Comparison of ENCODE assay signal across 16 cellular contexts in genomic region chrX:140715787-140716186, GRCh38. TPM values are rescaled to one million over a fixed set of nuclear protein-coding genes. Genes with fewer than 3 reads are reported as not detected.
DNase-seq lines count a peak whose midpoint lies in the region; ATAC-seq and TF ChIP-seq lines count a peak whose summit lies in the region.
"Had no signal": no experiment of that assay in that cellular context is flagged by ENCODE, and none has a peak within 500 bp of the region (broad histone marks: within the 10 kb centered on the region; RNA-seq: fewer than 3 reads in every experiment).

No MANE protein-coding gene starts in this region.

- H3K27me3 ChIP-seq in breast epithelium, result peaks cover 0 to 32% of the 10 kb centered on the region in 2 donors

- no peaks in the 10 kb centered on the region for H3K9me3 Mint-ChIP-seq in MCF 10A (ENCODE audit: unreplicated experiment)
- H3K9me3 Mint-ChIP-seq in naive thymus-derived CD8-positive, alpha-beta T cell, result no peaks in the 10 kb centered on the region

- no peaks in the 10 kb centered on the region for H3K4me1 Mint-ChIP-seq in MCF 10A (ENCODE audit: insufficient read depth, unreplicated experiment)
- H3K4me1 Mint-ChIP-seq in naive thymus-derived CD8-positive, alpha-beta T cell, result peaks cover 0 to 6% (median 2%) of the 10 kb centered on the region in 4 donors

- TF ChIP-seq CTCF in MCF 10A (IDR thresholded peaks at IDR 0.05; ENCODE audit: unreplicated experiment) (no peak), breast epithelium (IDR thresholded peaks at IDR 0.05) (no peak), RWPE1 (conservative IDR thresholded peaks at IDR 0.05; ENCODE audit: low read depth) (no peak)

- ATAC-seq in naive thymus-derived CD8-positive, alpha-beta T cell, result no peak
- ATAC-seq in HG03097 (IDR thresholded peaks at IDR 0.05; ENCODE audit: low FRiP score, unreplicated experiment), result no peak

- H3K4me1 ChIP-seq in breast epithelium, result no peaks in the 10 kb centered on the region

- H3K27ac Mint-ChIP-seq in MCF 10A (ENCODE audit: low read depth, unreplicated experiment), result no peak overlapping the region
- H3K27ac Mint-ChIP-seq in naive thymus-derived CD8-positive, alpha-beta T cell, result no peak overlapping the region

- in situ Hi-C loops in G401 (cut with HindIII; ENCODE audit: low sequenced_read_pairs), result no loop called here

- H3K4me3 ChIP-seq in breast epithelium (no peak overlapping the region), skeletal muscle cell (ENCODE audit: low read depth, low read length) (no peak overlapping the region)
- H3K4me3 ChIP-seq: HAP-1 had no signal

- CTCF ChIA-PET in MCF 10A (lab: Yijun Ruan, JAX), result no interaction called here
- CTCF ChIA-PET in RWPE1 (lab: Yijun Ruan, JAX), result no interaction called here

- H3K9me3 ChIP-seq in breast epithelium, result no peaks in the 10 kb centered on the region
- H3K9me3 ChIP-seq: HAP-1 had no signal

- peaks cover 2% of the 10 kb centered on the region for H3K27me3 Mint-ChIP-seq in MCF 10A (ENCODE audit: insufficient read depth, unreplicated experiment)
- peaks cover 0 to 6% (median 3%) of the 10 kb centered on the region in 5 donors for H3K27me3 Mint-ChIP-seq in naive thymus-derived CD8-positive, alpha-beta T cell

- no peaks in the 10 kb centered on the region for H3K36me3 ChIP-seq in breast epithelium

- POLR2A ChIA-PET in MCF 10A (lab: Yijun Ruan, JAX) (no interaction called here), RWPE1 (lab: Yijun Ruan, JAX; ENCODE audit: low non-redundant PET) (no interaction called here)
- POLR2A ChIA-PET in naive thymus-derived CD8-positive, alpha-beta T cell (lab: Charles Lee), result no interaction called here

- no peaks in the 10 kb centered on the region for H3K36me3 Mint-ChIP-seq in MCF 10A (ENCODE audit: insufficient read depth, unreplicated experiment)
- no peaks in the 10 kb centered on the region for H3K36me3 Mint-ChIP-seq in naive thymus-derived CD8-positive, alpha-beta T cell

- H3K4me3 Mint-ChIP-seq in MCF 10A (ENCODE audit: unreplicated experiment), result no peak overlapping the region
- H3K4me3 Mint-ChIP-seq in naive thymus-derived CD8-positive, alpha-beta T cell, result no peak overlapping the region

- H3K27ac ChIP-seq in breast epithelium (no peak overlapping the region), RWPE1 (no peak overlapping the region), epithelial cell of prostate (peak overlapping the region; percentile 32)
- H3K27ac ChIP-seq: HL-60 had no signal

- TF ChIP-seq POLR2A in breast epithelium (IDR thresholded peaks at IDR 0.05), result no peak

- no TSS peak for BruUV-seq in MCF 10A (replicated peaks; lab: Mats Ljungman, UMichigan)

- intact Hi-C loops in MCF 10A (cut with micrococcal nuclease), result no loop called here
- intact Hi-C loops in breast epithelium (cut with DNase I; ENCODE audit: low total_unique reads), result no loop called here

- DNase-seq in MCF 10A (ENCODE audit: unreplicated experiment), result peak; percentile 77
- DNase-seq in breast epithelium (ENCODE audit: low spot score in 2 of 2), result no peak
- peak; percentile 26 for DNase-seq in RWPE1 (ENCODE audit: low spot score)
- no peak for DNase-seq in epithelial cell of prostate (ENCODE audit: low read depth, low spot score)
- DNase-seq in skeletal muscle cell (ENCODE audit: low read depth), result peak; percentile 42
- DNase-seq in naive thymus-derived CD8-positive, alpha-beta T cell, result no peak
- no peak for DNase-seq in G401 (ENCODE audit: low spot score)
- DNase-seq: C1 segment of cervical spinal cord, KG1, NCI-H1105, NCI-H1694 treated with DMSO at 0.1 percent for 48 hours, NCI-H446 treated with DMSO at 0.1 percent for 48 hours, NCI-H774 had no signal

RNA-seq across cellular contexts. Expression of gene LINC00632, which starts 6.2 kb away (rescaled TPM):
- total RNA-seq in MCF 10A (2022) (7.4 and 16.9 TPM in 2 replicates), breast epithelium (100 to 1,000 TPM in 2 of 3 donors, 10 to 100 TPM in 1; 90.1 to 616 (median 133) TPM)
- total RNA-seq in naive thymus-derived CD8-positive, alpha-beta T cell, result not detected
- polyA plus RNA-seq in naive thymus-derived CD8-positive, alpha-beta T cell, result under 1 TPM in 1 of 3 donors, not detected in 2; 0.31 TPM
- total RNA-seq in G401 (2014; rRNA removed; shearing (Covaris generic)), result not detected in 2 replicates

Comparison
In these comparisons a context has a peak if more than half of its experiments do, and no peak if none do; other contexts are left out.
1. DNase-seq: peak in MCF 10A (single experiment), RWPE1 (single experiment) and skeletal muscle cell (single experiment); none in breast epithelium (0 of 2), epithelial cell of prostate (single experiment), naive thymus-derived CD8-positive, alpha-beta T cell (0 of 10) and G401 (single experiment).